ENCODE assay signal across 16 cellular contexts in the genomic region with DNA sequence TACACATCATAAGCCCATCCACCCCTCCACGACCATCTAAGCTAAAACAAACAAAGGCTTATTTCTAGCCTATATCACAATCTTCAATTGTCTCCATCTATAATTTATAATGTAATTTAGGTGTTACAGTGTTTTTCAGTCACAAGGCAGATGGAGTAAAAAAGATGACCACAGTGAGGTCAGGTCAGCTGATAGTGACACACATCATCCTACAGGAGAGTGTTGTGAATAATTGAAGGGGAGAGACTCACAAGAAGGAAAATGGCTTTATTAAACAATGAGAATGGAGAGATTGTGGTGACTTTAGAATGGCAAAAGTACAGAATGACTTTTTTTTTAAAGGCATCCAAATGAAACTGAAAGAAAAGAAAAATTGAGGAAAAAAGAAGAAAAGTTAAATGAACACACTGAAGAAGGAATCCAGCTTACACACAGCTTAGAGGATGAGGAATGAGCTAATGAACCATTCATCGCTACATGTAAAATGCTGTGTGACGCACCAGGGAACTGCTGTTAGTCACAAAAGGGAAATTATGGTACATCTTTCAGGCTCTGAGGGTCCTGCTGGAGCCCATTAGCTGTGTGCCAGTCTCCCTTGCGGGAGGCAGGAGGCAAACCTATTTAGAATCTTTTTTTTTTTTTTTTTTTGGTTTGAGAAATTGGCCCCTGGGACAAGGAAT. TPM values are rescaled to one million over a fixed set of nuclear protein-coding genes. Genes with fewer than 3 reads are reported as not detected.
DNase-seq lines count a peak whose midpoint lies in the region; ATAC-seq and TF ChIP-seq lines count a peak whose summit lies in the region.
"Had no signal": no experiment of that assay in that cellular context is flagged by ENCODE, and none has a peak within 500 bp of the region (broad histone marks: within the 10 kb centered on the region; RNA-seq: fewer than 3 reads in every experiment).

No MANE protein-coding gene starts in this region.

- H3K4me1 Mint-ChIP-seq in GM23338 (peaks cover 6% of the 10 kb centered on the region), glutamatergic neuron (ENCODE audit: low read depth, unreplicated experiment) (peaks cover 8% of the 10 kb centered on the region)
- peaks cover 20% of the 10 kb centered on the region for H3K4me1 Mint-ChIP-seq in stimulated activated effector memory CD8-positive, alpha-beta T cell treated with anti-CD3 and anti-CD28 coated beads, Interleukin-12 subunit alpha, Interleukin-12 subunit beta, amount 100 ng/mL, for 72 hours

- no peak for TF ChIP-seq EP300 in gastroesophageal sphincter (IDR thresholded peaks at IDR 0.05)

- peak overlapping the region; percentile 38; the same call in 1 of the 2 replicates for H2AFZ ChIP-seq in GM23338
- H2AFZ ChIP-seq: hepatocyte had no signal

- ATAC-seq in GM23338 (no peak), HG03432 (IDR thresholded peaks at IDR 0.05; ENCODE audit: unreplicated experiment) (no peak), gastroesophageal sphincter (no peak)
- peak; percentile 65 for ATAC-seq in stimulated activated effector memory CD8-positive, alpha-beta T cell treated with anti-CD3 and anti-CD28 coated beads, Interleukin-12 subunit alpha, Interleukin-12 subunit beta, amount 100 ng/mL, for 72 hours
- ATAC-seq: effector memory CD8-positive, alpha-beta T cell; left lobe of liver had no signal

- H3K27me3 Mint-ChIP-seq in GM23338 (ENCODE audit: insufficient read depth, low read depth, poor library complexity) = peaks cover 2% of the 10 kb centered on the region
- H3K27me3 Mint-ChIP-seq in glutamatergic neuron (ENCODE audit: unreplicated experiment) = no peaks in the 10 kb centered on the region
- H3K27me3 Mint-ChIP-seq: activated CD4-positive, alpha-beta T cell treated with anti-CD3 and anti-CD28 coated beads for 36 hours had no signal

- H3K27me3 ChIP-seq in GM23338 (ENCODE audit: insufficient read depth) (no peaks in the 10 kb centered on the region), gastroesophageal sphincter (no peaks in the 10 kb centered on the region)
- H3K27me3 ChIP-seq: hepatocyte, neutrophil, spleen, tibial artery had no signal

- no peak overlapping the region for H3K4me2 ChIP-seq in GM23338
- H3K4me2 ChIP-seq: hepatocyte had no signal

- H3K36me3 Mint-ChIP-seq in GM23338 (ENCODE audit: low read depth) (no peaks in the 10 kb centered on the region), glutamatergic neuron (ENCODE audit: unreplicated experiment) (no peaks in the 10 kb centered on the region)
- H3K36me3 Mint-ChIP-seq in stimulated activated effector memory CD8-positive, alpha-beta T cell treated with anti-CD3 and anti-CD28 coated beads, Interleukin-12 subunit alpha, Interleukin-12 subunit beta, amount 100 ng/mL, for 72 hours = no peaks in the 10 kb centered on the region

- 68 to 78% methylated on average over 3 to 4 of the region's 4 CpGs for WGBS in gastroesophageal sphincter (ENCODE audit: low coverage in 1 of 2), 2 donors

- H3K4me1 ChIP-seq in GM23338 (ENCODE audit: insufficient read depth) (peaks cover 4% of the 10 kb centered on the region), gastroesophageal sphincter (peaks cover 0 to 7% (median 4%) of the 10 kb centered on the region in 3 donors)
- H3K4me1 ChIP-seq: tibial artery had no signal

- no peaks in the 10 kb centered on the region for H3K9me3 ChIP-seq in gastroesophageal sphincter
- H3K9me3 ChIP-seq: neutrophil, spleen, tibial artery had no signal

- no peak for DNase-seq in GM23338 (ENCODE audit: low spot score)
- DNase-seq in SK-MEL-5 (ENCODE audit: low read depth, low spot score) = peak; percentile 90
- no peak for DNase-seq in glutamatergic neuron
- DNase-seq in stimulated activated effector memory CD8-positive, alpha-beta T cell treated with anti-CD3 and anti-CD28 coated beads, Interleukin-12 subunit alpha, Interleukin-12 subunit beta, amount 100 ng/mL, for 72 hours (ENCODE audit: low spot score in 2 of 2) = no peak
- no peak for DNase-seq in D341Med (ENCODE audit: low spot score)
- DNase-seq: activated T-cell treated with anti-CD3 and anti-CD28 coated beads, Interleukin-2, amount 50 U/mL, for 48 hours; effector memory CD8-positive, alpha-beta T cell; NCI-H2081 treated with DMSO at 0.1 percent for 48 hours; spleen had no signal

- no peaks in the 10 kb centered on the region for H3K79me2 ChIP-seq in GM23338 (replicated peaks; ENCODE audit: insufficient read depth)
- H3K79me2 ChIP-seq: hepatocyte had no signal

- H3K4me3 ChIP-seq in GM23338 = no peak overlapping the region
- H3K4me3 ChIP-seq in gastroesophageal sphincter = no peak overlapping the region
- H3K4me3 ChIP-seq: hepatocyte, spleen, tibial artery had no signal

- no peaks in the 10 kb centered on the region for H3K9me3 Mint-ChIP-seq in GM23338
- no peaks in the 10 kb centered on the region for H3K9me3 Mint-ChIP-seq in glutamatergic neuron (ENCODE audit: unreplicated experiment)
- no peaks in the 10 kb centered on the region for H3K9me3 Mint-ChIP-seq in stimulated activated effector memory CD8-positive, alpha-beta T cell treated with anti-CD3 and anti-CD28 coated beads, Interleukin-12 subunit alpha, Interleukin-12 subunit beta, amount 100 ng/mL, for 72 hours
- H3K9me3 Mint-ChIP-seq: effector memory CD8-positive, alpha-beta T cell had no signal

- H3K27ac Mint-ChIP-seq in GM23338 (no peak overlapping the region), glutamatergic neuron (ENCODE audit: unreplicated experiment) (peak overlapping the region; percentile 25)
- H3K27ac Mint-ChIP-seq in stimulated activated effector memory CD8-positive, alpha-beta T cell treated with anti-CD3 and anti-CD28 coated beads, Interleukin-12 subunit alpha, Interleukin-12 subunit beta, amount 100 ng/mL, for 72 hours = no peak overlapping the region
- H3K27ac Mint-ChIP-seq: activated CD4-positive, alpha-beta T cell treated with anti-CD3 and anti-CD28 coated beads for 36 hours; effector memory CD8-positive, alpha-beta T cell had no signal

- H3F3A ChIP-seq in GM23338 (replicated peaks; ENCODE audit: low read depth) = no peaks in the 10 kb centered on the region

- H3K9me2 ChIP-seq in GM23338 (ENCODE audit: insufficient read depth) = no peaks in the 10 kb centered on the region

- TF ChIP-seq CTCF in GM23338 (conservative IDR thresholded peaks at IDR 0.05; ENCODE audit: low read depth in 2 of 2) (no peak), glutamatergic neuron (IDR thresholded peaks at IDR 0.05; ENCODE audit: partially characterized antibody, unreplicated experiment) (no peak), gastroesophageal sphincter (IDR thresholded peaks at IDR 0.05) (no peak)

- H3K27ac ChIP-seq in GM23338 (ENCODE audit: low read depth) = no peak overlapping the region
- no peak overlapping the region for H3K27ac ChIP-seq in gastroesophageal sphincter
- H3K27ac ChIP-seq: hepatocyte, neutrophil, spleen, tibial artery had no signal

- H3K4me3 Mint-ChIP-seq in GM23338 (no peak overlapping the region), glutamatergic neuron (ENCODE audit: unreplicated experiment) (peak overlapping the region; percentile 36)
- H3K4me3 Mint-ChIP-seq in stimulated activated effector memory CD8-positive, alpha-beta T cell treated with anti-CD3 and anti-CD28 coated beads, Interleukin-12 subunit alpha, Interleukin-12 subunit beta, amount 100 ng/mL, for 72 hours = no peak overlapping the region
- H3K4me3 Mint-ChIP-seq: activated CD4-positive, alpha-beta T cell treated with anti-CD3 and anti-CD28 coated beads for 36 hours; effector memory CD8-positive, alpha-beta T cell had no signal

- H4K20me1 ChIP-seq in GM23338 (replicated peaks; ENCODE audit: insufficient read depth) = no peaks in the 10 kb centered on the region

- TF ChIP-seq POLR2A in gastroesophageal sphincter (IDR thresholded peaks at IDR 0.05) = no peak

- in situ Hi-C loops in SK-MEL-5 (cut with HindIII; ENCODE audit: low pct_unique_long_range_greater_than_20kb, low sequenced_read_pairs) = no loop called here

- H3K36me3 ChIP-seq in GM23338 (ENCODE audit: insufficient read depth) (no peaks in the 10 kb centered on the region), gastroesophageal sphincter (no peaks in the 10 kb centered on the region)
- H3K36me3 ChIP-seq: neutrophil, spleen, tibial artery had no signal

TF ChIP-seq in GM23338, 12 proteins besides CTCF, POLR2A, EP300 and RAD21 (continues in another document):
- TF ChIP-seq CREB1 (CRISPR knock-in tag; IDR thresholded peaks at IDR 0.05; ENCODE audit: low read depth) = no peak
- no peak for TF ChIP-seq ZNF331 (CRISPR knock-in tag; IDR thresholded peaks at IDR 0.05; ENCODE audit: low read depth)
- no peak for TF ChIP-seq JUNB (IDR thresholded peaks at IDR 0.05; ENCODE audit: unreplicated experiment)
- TF ChIP-seq, protein P1, sequence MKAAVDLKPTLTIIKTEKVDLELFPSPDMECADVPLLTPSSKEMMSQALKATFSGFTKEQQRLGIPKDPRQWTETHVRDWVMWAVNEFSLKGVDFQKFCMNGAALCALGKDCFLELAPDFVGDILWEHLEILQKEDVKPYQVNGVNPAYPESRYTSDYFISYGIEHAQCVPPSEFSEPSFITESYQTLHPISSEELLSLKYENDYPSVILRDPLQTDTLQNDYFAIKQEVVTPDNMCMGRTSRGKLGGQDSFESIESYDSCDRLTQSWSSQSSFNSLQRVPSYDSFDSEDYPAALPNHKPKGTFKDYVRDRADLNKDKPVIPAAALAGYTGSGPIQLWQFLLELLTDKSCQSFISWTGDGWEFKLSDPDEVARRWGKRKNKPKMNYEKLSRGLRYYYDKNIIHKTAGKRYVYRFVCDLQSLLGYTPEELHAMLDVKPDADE (IDR thresholded peaks at IDR 0.05) = no peak
- TF ChIP-seq ZNF114 (CRISPR knock-in tag; IDR thresholded peaks at IDR 0.05) = no peak

RNA-seq across cellular contexts. Expression of a gene that starts 56.6 kb away (rescaled TPM):
- total RNA-seq in GM23338 (2014; rRNA removed; shearing (Covaris generic)) = 62.8 and 67.2 TPM in 2 replicates
- 103 and 110 TPM in 2 replicates for polyA plus RNA-seq in GM23338 (2016; fragmentation: Nextera tagmentation; extraction: Ambion mirVana)
- total RNA-seq in SK-MEL-5 (2014; rRNA removed; shearing (Covaris generic)) = 49.9 and 59.2 TPM in 2 replicates
- polyA plus RNA-seq in SK-MEL-5 (2015; cell fraction: cytosol; rRNA removed) = 114 and 158 TPM in 2 replicates
- 145 and 146 TPM in 2 replicates for polyA plus RNA-seq in SK-MEL-5 (2015; cell fraction: nucleus; rRNA removed)
- 17.2 TPM for total RNA-seq in glutamatergic neuron (ENCODE audit: unreplicated experiment)
- total RNA-seq in gastroesophageal sphincter = 100 to 1,000 TPM in 2 of 4 donors, 10 to 100 TPM in 2; 79.3 to 118 (median 98.4) TPM
